In genomic region chr4:15654556-15655222, GRCh38 we compare ENCODE assay signal across 8 cellular contexts. TPM values are rescaled to one million over a fixed set of nuclear protein-coding genes. Genes with fewer than 3 reads are reported as not detected.
A peak's percentile ranks its signal among the peaks of the same experiment; 100 is the strongest.
DNase-seq lines count a peak whose midpoint lies in the region; ATAC-seq and TF ChIP-seq lines count a peak whose summit lies in the region.

No MANE protein-coding gene starts in this region.

- H3F3A ChIP-seq in SU-DHL-6 (ENCODE audit: insufficient read depth), result peaks cover 24% of the 10 kb centered on the region

- peak overlapping the region; percentile 94 to 99 (median 97) for H3K27ac Mint-ChIP-seq in CD4-positive, CD25-positive, alpha-beta regulatory T cell

- no peaks in the 10 kb centered on the region for H3K36me3 Mint-ChIP-seq in CD4-positive, CD25-positive, alpha-beta regulatory T cell

- H4K20me1 ChIP-seq in SU-DHL-6 (ENCODE audit: low read depth, low read length), result peaks cover 3% of the 10 kb centered on the region; the same call in 1 of the 2 replicates

- no peaks in the 10 kb centered on the region for H3K27me3 Mint-ChIP-seq in CD4-positive, CD25-positive, alpha-beta regulatory T cell

- peak overlapping the region; percentile 94 for H3K4me3 ChIP-seq in CD4-positive, CD25-positive, alpha-beta regulatory T cell (ENCODE audit: low read depth, low read length)
- H3K4me3 ChIP-seq in SU-DHL-6 (ENCODE audit: insufficient read depth, low read length, poor library complexity, severe bottlenecking), result peak overlapping the region; percentile 70
- peak overlapping the region in 1 of 2 donors; percentile 63 for H3K4me3 ChIP-seq in body of pancreas
- H3K4me3 ChIP-seq in spleen, result peak overlapping the region; percentile 61 to 92 (median 77)

- H3K79me2 ChIP-seq in SU-DHL-6 (ENCODE audit: insufficient read depth, low read length), result peaks cover 35% of the 10 kb centered on the region

- peak overlapping the region; percentile 70 for H3K4me2 ChIP-seq in SU-DHL-6 (ENCODE audit: low read depth, low read length, poor library complexity, severe bottlenecking)

- peaks cover 0 to 2% (median 0%) of the 10 kb centered on the region in 7 donors for H3K9me3 Mint-ChIP-seq in CD4-positive, CD25-positive, alpha-beta regulatory T cell

- peak in 2 of 3 donors; percentile 36 to 44 for DNase-seq in CD4-positive, CD25-positive, alpha-beta regulatory T cell
- DNase-seq in body of pancreas (peak; percentile 44 to 57 (median 46)), islet precursor cell (peak; percentile 72), spleen (peak; percentile 93), GF-D8 (lab: John Stamatoyannopoulos, UW) (no peak)

- H3K9ac ChIP-seq in SU-DHL-6 (ENCODE audit: low read length), result peak overlapping the region; percentile 74

- peak overlapping the region; percentile 97 to 99 (median 98) for H3K4me3 Mint-ChIP-seq in CD4-positive, CD25-positive, alpha-beta regulatory T cell

- peak; percentile 58 to 59 for ATAC-seq in CD4-positive, CD25-positive, alpha-beta regulatory T cell (ENCODE audit: low read depth in 2 of 2)
- ATAC-seq in GM19372 (IDR thresholded peaks at IDR 0.05; ENCODE audit: low read depth, unreplicated experiment), result peak; percentile 46
- ATAC-seq in HG03442 (IDR thresholded peaks at IDR 0.05; ENCODE audit: unreplicated experiment), result peak; percentile 46
- peak; percentile 70 for ATAC-seq in body of pancreas

- H2AFZ ChIP-seq in SU-DHL-6 (ENCODE audit: low read depth, low read length, severe bottlenecking), result peak overlapping the region; percentile 15

- no peak for TF ChIP-seq CTCF in SU-DHL-6 (IDR thresholded peaks at IDR 0.05; ENCODE audit: insufficient read depth, low read length, poor library complexity, severe bottlenecking)
- no peak for TF ChIP-seq CTCF in body of pancreas (IDR thresholded peaks at IDR 0.05)
- no peak for TF ChIP-seq CTCF in spleen (IDR thresholded peaks at IDR 0.05 in 8 of 11, conservative IDR thresholded peaks at IDR 0.05 in 3 of 11)

- no peak for TF ChIP-seq POLR2A in body of pancreas (IDR thresholded peaks at IDR 0.05)
- TF ChIP-seq POLR2A in spleen (IDR thresholded peaks at IDR 0.05), result no peak

- 0 to 1% methylated on average over 17 to 45 of the region's 68 CpGs for WGBS in body of pancreas, 2 donors
- WGBS in spleen, 5 donors, result 0 to 1% (median 0%) methylated on average over 28 to 68 of the region's 68 CpGs

- no peaks in the 10 kb centered on the region for H3K36me3 ChIP-seq in CD4-positive, CD25-positive, alpha-beta regulatory T cell (ENCODE audit: control insufficient read depth, insufficient read depth, low read length)
- H3K36me3 ChIP-seq in SU-DHL-6 (ENCODE audit: low read length) (no peaks in the 10 kb centered on the region), body of pancreas (replicated peaks in 1 of 2; ENCODE audit: insufficient read depth in 1 of 2, low read depth in 2 of 2) (no peaks in the 10 kb centered on the region), spleen (no peaks in the 10 kb centered on the region)

- H3K27me3 ChIP-seq in CD4-positive, CD25-positive, alpha-beta regulatory T cell (ENCODE audit: control insufficient read depth, insufficient read depth, low read length), result no peaks in the 10 kb centered on the region
- H3K27me3 ChIP-seq in SU-DHL-6 (ENCODE audit: low read length), result no peaks in the 10 kb centered on the region
- no peaks in the 10 kb centered on the region for H3K27me3 ChIP-seq in body of pancreas
- no peaks in the 10 kb centered on the region for H3K27me3 ChIP-seq in spleen (replicated peaks in 1 of 7)

- H3K4me1 Mint-ChIP-seq in CD4-positive, CD25-positive, alpha-beta regulatory T cell, result peaks cover 27 to 53% (median 44%) of the 10 kb centered on the region in 4 donors

- intact Hi-C loops in body of pancreas (cut with DNase I) (no loop called here), spleen (cut with DNase I; ENCODE audit: low total_unique reads) (loop anchor here (10.0 kb wide), 2 partner anchors 420 to 650 kb away; partner anchors contain the start of gene CPEB2)

- no peaks in the 10 kb centered on the region for H3K9me3 ChIP-seq in CD4-positive, CD25-positive, alpha-beta regulatory T cell (ENCODE audit: control insufficient read depth in 2 of 2, low read length in 2 of 2)
- H3K9me3 ChIP-seq in SU-DHL-6 (ENCODE audit: insufficient read depth, low read length), result no peaks in the 10 kb centered on the region
- H3K9me3 ChIP-seq in body of pancreas, result no peaks in the 10 kb centered on the region
- no peaks in the 10 kb centered on the region for H3K9me3 ChIP-seq in spleen

- H3K27ac ChIP-seq in CD4-positive, CD25-positive, alpha-beta regulatory T cell (ENCODE audit: insufficient read depth, low read length, poor library complexity, severe bottlenecking), result peak overlapping the region; percentile 90
- H3K27ac ChIP-seq in SU-DHL-6 (ENCODE audit: low read depth, low read length) (peak overlapping the region; percentile 68), body of pancreas (peak overlapping the region; percentile 88 to 100 (median 95)), spleen (peak overlapping the region; percentile 97 to 99 (median 99))

- H3K4me1 ChIP-seq in CD4-positive, CD25-positive, alpha-beta regulatory T cell (ENCODE audit: control insufficient read depth, insufficient read depth, low read length, poor library complexity, severe bottlenecking), result peaks cover 53% of the 10 kb centered on the region
- H3K4me1 ChIP-seq in body of pancreas (peaks cover 52% of the 10 kb centered on the region), spleen (peaks cover 36 to 79% (median 55%) of the 10 kb centered on the region in 6 donors)

- H3K9me2 ChIP-seq in SU-DHL-6 (replicated peaks; ENCODE audit: insufficient read depth, low read length), result no peaks in the 10 kb centered on the region

RNA-seq across cellular contexts. Expression of gene FBXL5, which starts 0.5 kb away (rescaled TPM):
- total RNA-seq in CD4-positive, CD25-positive, alpha-beta regulatory T cell, result 53.3 TPM
- polyA plus RNA-seq in CD4-positive, CD25-positive, alpha-beta regulatory T cell, result 100 to 1,000 TPM; 123 to 137 (median 128) TPM
- total RNA-seq in body of pancreas (10 to 100 TPM; 52.4 to 56.0 TPM), spleen (100 to 1,000 TPM in 5 of 7 donors, 10 to 100 TPM in 2; 98.2 to 210 (median 141) TPM)
- polyA plus RNA-seq in spleen, result 10 to 100 TPM; 33.8 to 54.1 (median 33.9) TPM

RNA-seq across cellular contexts. Expression of gene FAM200B, which starts 26.9 kb away (rescaled TPM):
- 21.0 TPM for total RNA-seq in CD4-positive, CD25-positive, alpha-beta regulatory T cell
- 100 to 1,000 TPM in 2 of 4 donors, 10 to 100 TPM in 2; 90.7 to 120 (median 104) TPM for polyA plus RNA-seq in CD4-positive, CD25-positive, alpha-beta regulatory T cell
- total RNA-seq in body of pancreas (10 to 100 TPM; 15.6 to 20.8 TPM), spleen (10 to 100 TPM; 17.4 to 42.0 (median 27.9) TPM)
- 10 to 100 TPM; 28.0 to 39.8 (median 38.6) TPM for polyA plus RNA-seq in spleen

RNA-seq across cellular contexts. Expression of gene BST1, which starts 48.2 kb away (rescaled TPM):
- total RNA-seq in CD4-positive, CD25-positive, alpha-beta regulatory T cell, result 0.27 TPM
- polyA plus RNA-seq in CD4-positive, CD25-positive, alpha-beta regulatory T cell, result 1 to 10 TPM in 2 of 4 donors, under 1 TPM in 1, not detected in 1; 0.40 to 6.5 (median 2.5) TPM
- total RNA-seq in body of pancreas (1 to 10 TPM in 1 of 2 donors, under 1 TPM in 1; 0.99 to 1.6 TPM), spleen (10 to 100 TPM; 12.3 to 54.3 (median 25.1) TPM)
- 1 to 10 TPM; 3.8 to 5.9 (median 4.8) TPM for polyA plus RNA-seq in spleen

Comparison
In these comparisons a context has a peak if more than half of its experiments do, and no peak if none do; other contexts are left out.
1. RNA of gene BST1, which starts 48.2 kb away (total RNA-seq): 12.3 to 54.3 TPM in spleen; 0.99 to 1.6 TPM in body of pancreas and 0.27 TPM in CD4-positive, CD25-positive, alpha-beta regulatory T cell (single experiment); every median in the first group is over 4 times any median in the second.
2. Peak in every context shown above with its lines, with median percentiles within 50 percentile points of each other: ATAC-seq and H3K27ac ChIP-seq.